ENCODE assay signal across 20 cellular contexts in the genomic region with DNA sequence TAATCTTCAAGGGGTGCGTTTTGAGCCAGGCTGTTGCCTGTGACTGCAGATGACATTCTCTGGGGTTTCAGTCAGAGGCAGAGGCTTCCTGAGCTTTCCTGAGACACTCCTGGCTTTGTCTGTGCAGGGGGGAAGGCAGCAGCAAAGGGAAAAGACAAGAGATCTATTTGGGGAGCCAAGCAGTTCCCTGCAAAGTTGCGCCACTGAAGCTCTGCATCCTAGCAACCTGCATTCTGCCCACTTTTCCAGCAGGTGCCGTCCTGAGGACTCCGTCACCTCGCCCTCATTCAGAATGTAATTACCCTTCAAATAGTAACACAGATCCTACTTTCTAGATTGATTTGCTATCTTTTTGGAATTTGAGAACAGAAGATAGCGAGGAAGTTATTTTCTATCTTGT. TPM values are rescaled to one million over a fixed set of nuclear protein-coding genes. Genes with fewer than 3 reads are reported as not detected.
A peak's percentile ranks its signal among the peaks of the same experiment; 100 is the strongest.
DNase-seq lines count a peak whose midpoint lies in the region; ATAC-seq, FAIRE-seq and TF ChIP-seq lines count a peak whose summit lies in the region.
"Had no signal": no experiment of that assay in that cellular context is flagged by ENCODE, and none has a peak within 500 bp of the region (broad histone marks: within the 10 kb centered on the region; RNA-seq: fewer than 3 reads in every experiment).

No MANE protein-coding gene starts in this region.

- no peak for FAIRE-seq in HepG2 (lab: Jason Lieb, UNC)
- FAIRE-seq: TTC549, urothelium cell line had no signal

- CTCF ChIA-PET in HepG2 (lab: Yijun Ruan, JAX; ENCODE audit: low intra/inter-chr PET ratio, low total read pairs) = no interaction called here

- H3K36me3 Mint-ChIP-seq in T-helper 17 cell (ENCODE audit: low read depth) = peaks cover 7% of the 10 kb centered on the region

- H3K4me3 ChIP-seq in HepG2 (replicated peaks in 1 of 3; ENCODE audit: insufficient read depth in 1 of 3, low read depth in 2 of 3, low read length in 3 of 3) = no peak overlapping the region
- no peak overlapping the region for H3K4me3 ChIP-seq in right lobe of liver
- no peak overlapping the region for H3K4me3 ChIP-seq in kidney epithelial cell (ENCODE audit: low read depth, low read length)
- H3K4me3 ChIP-seq in ascending aorta = no peak overlapping the region
- H3K4me3 ChIP-seq: adrenal gland, cardiac muscle cell, gastrocnemius medialis, spleen had no signal

- no TSS peak for BruUV-seq in HepG2 (replicated peaks; lab: Mats Ljungman, UMichigan)

- peak overlapping the region; percentile 33 for H3K4me3 Mint-ChIP-seq in T-helper 17 cell

- no peak for DNase-seq in HepG2 (ENCODE audit: low spot score)
- DNase-seq in right lobe of liver = no peak
- no peak for DNase-seq in T-helper 17 cell
- DNase-seq in kidney epithelial cell (ENCODE audit: low read depth) = no peak
- DNase-seq in ascending aorta (ENCODE audit: low spot score in 2 of 2) = no peak
- DNase-seq: ACHN; activated CD4-positive, alpha-beta T cell treated with anti-CD3 and anti-CD28 coated beads for 4 hours; adrenal gland; DMS79; gastrocnemius medialis; NCI-H2227 treated with DMSO at 0.1 percent for 48 hours; spleen had no signal

- H3K4me1 ChIP-seq in HepG2 (ENCODE audit: insufficient read depth, low read length) (0 out of 2 replicates have a peak, but pooled peaks cover 5% of the 10 kb centered on the region), right lobe of liver (peaks cover 0 to 5% (median 0%) of the 10 kb centered on the region in 4 donors), ascending aorta (peaks cover 2 to 7% of the 10 kb centered on the region in 2 donors)

- ATAC-seq in HepG2 (peak; percentile 34; the same call in 2 of the 3 replicates), right lobe of liver (no peak), T-helper 17 cell (no peak), GM21423 (IDR thresholded peaks at IDR 0.05; ENCODE audit: unreplicated experiment) (no peak), GM18907 (IDR thresholded peaks at IDR 0.05; ENCODE audit: unreplicated experiment) (no peak), HG02870 (IDR thresholded peaks at IDR 0.05; ENCODE audit: unreplicated experiment) (no peak)
- ATAC-seq: gastrocnemius medialis, left lobe of liver had no signal

- no peak overlapping the region for H3K9ac ChIP-seq in HepG2 (ENCODE audit: insufficient read depth, low read depth, low read length)

- no peaks in the 10 kb centered on the region for H3K9me3 ChIP-seq in HepG2 (ENCODE audit: low read length)
- no peaks in the 10 kb centered on the region for H3K9me3 ChIP-seq in right lobe of liver
- no peaks in the 10 kb centered on the region for H3K9me3 ChIP-seq in T-helper 17 cell (ENCODE audit: control insufficient read depth, low read length, poor library complexity, severe bottlenecking)
- no peaks in the 10 kb centered on the region for H3K9me3 ChIP-seq in ascending aorta
- H3K9me3 ChIP-seq: adrenal gland, gastrocnemius medialis, spleen had no signal

- peaks cover 79% of the 10 kb centered on the region for H3K27me3 Mint-ChIP-seq in T-helper 17 cell

- H3K4me1 Mint-ChIP-seq in T-helper 17 cell = peaks cover 15% of the 10 kb centered on the region

- no peaks in the 10 kb centered on the region for H3K79me2 ChIP-seq in HepG2 (ENCODE audit: insufficient read depth, low read length)

- H2AFZ ChIP-seq in HepG2 (ENCODE audit: low read length) = no peak overlapping the region

- H3K27me3 ChIP-seq in HepG2 (ENCODE audit: control insufficient read depth in 1 of 2, insufficient read depth in 2 of 2, low read length in 2 of 2) (peaks cover 6 to 69% of the 10 kb centered on the region in 2 experiments; a peak in 4 of 5 replicates), right lobe of liver (peaks cover 0 to 8% of the 10 kb centered on the region in 2 donors), kidney epithelial cell (ENCODE audit: control insufficient read depth, insufficient read depth, low read length) (peaks cover 5% of the 10 kb centered on the region), ascending aorta (no peaks in the 10 kb centered on the region)
- H3K27me3 ChIP-seq: adrenal gland had no signal

- H3K36me3 ChIP-seq in HepG2 (replicated peaks in 1 of 2; ENCODE audit: control insufficient read depth in 1 of 2, insufficient read depth in 2 of 2, low read length in 2 of 2) (no peaks in the 10 kb centered on the region), right lobe of liver (no peaks in the 10 kb centered on the region), kidney epithelial cell (ENCODE audit: control insufficient read depth, insufficient read depth, low read length) (no peaks in the 10 kb centered on the region), ascending aorta (no peaks in the 10 kb centered on the region)
- H3K36me3 ChIP-seq: adrenal gland, cardiac muscle cell, gastrocnemius medialis, spleen had no signal

- TF ChIP-seq CTCF in HepG2 (CRISPR knock-in tag; IDR thresholded peaks at IDR 0.05) = peak; percentile 17; the same call in 1 of the 2 replicates
- no peak for TF ChIP-seq CTCF in right lobe of liver (IDR thresholded peaks at IDR 0.05)
- TF ChIP-seq CTCF in kidney epithelial cell (IDR thresholded peaks at IDR 0.05; ENCODE audit: insufficient read depth, low read length, poor library complexity, severe bottlenecking) = peak; percentile 3
- no peak for TF ChIP-seq CTCF in ascending aorta (IDR thresholded peaks at IDR 0.05)

- H3K4me2 ChIP-seq in HepG2 (ENCODE audit: low read depth, low read length) = no peak overlapping the region

- no peak for TF ChIP-seq EP300 in HepG2 (IDR thresholded peaks at IDR 0.05; ENCODE audit: low read depth in 2 of 2, low read length in 2 of 2)
- no peak for TF ChIP-seq EP300 in HepG2 (CRISPR knock-in tag; IDR thresholded peaks at IDR 0.05; ENCODE audit: borderline replicate concordance)

- no peak for TF ChIP-seq POLR2A in HepG2 (IDR thresholded peaks at IDR 0.05; ENCODE audit: insufficient read depth in 1 of 2, low read depth in 2 of 2, low read length in 2 of 2)
- no peak for TF ChIP-seq POLR2A in right lobe of liver (IDR thresholded peaks at IDR 0.05)

- H3K27ac ChIP-seq in HepG2 (ENCODE audit: extremely low read length, insufficient read depth, low read length) = no peak overlapping the region
- H3K27ac ChIP-seq in right lobe of liver = no peak overlapping the region
- no peak overlapping the region for H3K27ac ChIP-seq in ascending aorta
- H3K27ac ChIP-seq: adrenal gland, cardiac muscle cell, gastrocnemius medialis, RWPE1, spleen had no signal

- TF ChIP-seq RAD21 in HepG2 (CRISPR knock-in tag; IDR thresholded peaks at IDR 0.05) = no peak

- no peaks in the 10 kb centered on the region for H4K20me1 ChIP-seq in HepG2 (ENCODE audit: insufficient read depth, low read length)

- intact Hi-C loops in HepG2 (cut with micrococcal nuclease; ENCODE audit: unreplicated experiment) = loop anchor here (5.0 kb wide), 2 partner anchors 269 to 284 kb away; no protein-coding TSS in a partner anchor
- intact Hi-C loops in right lobe of liver (cut with DNase I) = loop anchor here (10.0 kb wide), 2 partner anchors 267 to 277 kb away; no protein-coding TSS in a partner anchor
- intact Hi-C loops in ascending aorta (cut with DNase I) = loop anchor here (10.0 kb wide), 1 partner anchor 267 kb away; no protein-coding TSS in a partner anchor

- in situ Hi-C loops in HepG2 (cut with HindIII; ENCODE audit: extremely low pct_ligation_motif_present, low pct_unique_long_range_greater_than_20kb) = loop anchor here (10.0 to 25.0 kb wide), 2 partner anchors 437 to 684 kb away; no protein-coding TSS in a partner anchor

- POLR2A ChIA-PET in HepG2 (lab: Yijun Ruan, JAX) = no interaction called here

- 25% methylated on average over 6 of the region's 6 CpGs for WGBS in HepG2 (ENCODE audit: low lambda C conversion rate)
- 59% methylated on average over 5 of the region's 6 CpGs for WGBS in right lobe of liver (ENCODE audit: insufficient coverage, low coverage, low lambda C conversion rate, missing lambda C conversion rate)

- no peak overlapping the region for H3K27ac Mint-ChIP-seq in T-helper 17 cell

TF ChIP-seq in HepG2, 621 proteins besides CTCF, POLR2A, EP300 and RAD21 (continues in another document):
- no peak for TF ChIP-seq GPBP1L1 (CRISPR knock-in tag; IDR thresholded peaks at IDR 0.05)

RNA-seq across cellular contexts. Expression of gene TMEM158, which starts 1.9 kb away (rescaled TPM):
- 0.13 TPM in 1 of 2 replicates, not detected in the other for total RNA-seq in HepG2 (2016; rRNA removed; fragmentation: Illumina TruSeq; extraction: Trizol)
- total RNA-seq in HepG2 (2016; cell fraction: cytosol; rRNA removed; fragmentation: Illumina TruSeq; extraction: Trizol; ENCODE audit: low read depth) = 0.18 and 0.20 TPM in 2 replicates
- 0.09 TPM in 1 of 2 replicates, not detected in the other for total RNA-seq in HepG2 (2016; cell fraction: insoluble cytoplasmic fraction; rRNA removed; fragmentation: Illumina TruSeq; extraction: Trizol)
- total RNA-seq in HepG2 (2016; cell fraction: membrane; rRNA removed; fragmentation: Illumina TruSeq; extraction: Trizol) = 0.38 and 0.59 TPM in 2 replicates
- not detected in 2 replicates for total RNA-seq in HepG2 (2016; cell fraction: nucleus; rRNA removed; fragmentation: Illumina TruSeq; extraction: Trizol)
- polyA plus RNA-seq in HepG2 (2011; rRNA removed) = not detected in 2 replicates
- 0.04 TPM in 1 of 2 replicates, not detected in the other for polyA plus RNA-seq in HepG2 (2011; cell fraction: cytosol; rRNA removed)
- not detected in 2 replicates for polyA plus RNA-seq in HepG2 (2011; cell fraction: nucleus; rRNA removed)
- polyA plus RNA-seq in HepG2 (2012) = not detected in 2 replicates
- polyA plus RNA-seq in HepG2 (2016; cell fraction: cytosol; fragmentation: Illumina TruSeq; extraction: Trizol; ENCODE audit: low read depth) = 0.44 and 0.54 TPM in 2 replicates
- polyA plus RNA-seq in HepG2 (2016; cell fraction: insoluble cytoplasmic fraction; fragmentation: Illumina TruSeq; extraction: Trizol; ENCODE audit: low read depth) = 0.12 and 0.17 TPM in 2 replicates
- 0.19 and 0.43 TPM in 2 replicates for polyA plus RNA-seq in HepG2 (2016; cell fraction: membrane; fragmentation: Illumina TruSeq; extraction: Trizol; ENCODE audit: low read depth)
- polyA plus RNA-seq in HepG2 (2016; cell fraction: nucleus; fragmentation: Illumina TruSeq; extraction: Trizol; ENCODE audit: insufficient read depth, low read depth) = not detected in 2 replicates
- 0.65 TPM in 1 of 2 replicates, not detected in the other for polyA minus RNA-seq in HepG2 (2011; rRNA and poly(A)+ RNA removed; ENCODE audit: low replicate concordance)
- not detected in 2 replicates for polyA minus RNA-seq in HepG2 (2011; cell fraction: cytosol; rRNA and poly(A)+ RNA removed)
- not detected in 2 replicates for polyA minus RNA-seq in HepG2 (2011; cell fraction: nucleus; rRNA and poly(A)+ RNA removed)
- total RNA-seq in right lobe of liver = 1 to 10 TPM in 1 of 6 experiments, under 1 TPM in 3, not detected in 2; 0.21 to 1.0 (median 0.57) TPM
- total RNA-seq in T-helper 17 cell = 1 to 10 TPM in 1 of 2 donors, under 1 TPM in 1; 0.25 to 6.5 TPM
- 1.1 and 5.8 TPM in 2 replicates for total RNA-seq in kidney epithelial cell
- not detected for total RNA-seq in ascending aorta

Comparison
In these comparisons a context has a peak if more than half of its experiments do, and no peak if none do; other contexts are left out.
1. CTCF ChIP-seq: peak in HepG2 (single experiment) and kidney epithelial cell (single experiment); none in right lobe of liver (0 of 4) and ascending aorta (0 of 3).